8 cellular contexts compared by ENCODE assay signal in genomic region chr7:123533929-123534382, GRCh38. TPM values are rescaled to one million over a fixed set of nuclear protein-coding genes. Genes with fewer than 3 reads are reported as not detected.
DNase-seq lines count a peak whose midpoint lies in the region; ATAC-seq and TF ChIP-seq lines count a peak whose summit lies in the region.

No MANE protein-coding gene starts in this region.

- peaks cover 10% of the 10 kb centered on the region for H3F3A ChIP-seq in DOHH2 (ENCODE audit: control insufficient read depth, insufficient read depth)

- H3K4me3 ChIP-seq in DOHH2 (ENCODE audit: low read length) (peak overlapping the region; percentile 80), HUES6 (ENCODE audit: low read depth, low read length) (peak overlapping the region; percentile 80), astrocyte of the spinal cord (ENCODE audit: low read depth, low read length) (peak overlapping the region; percentile 75), aorta (ENCODE audit: low read length in 2 of 2) (peak overlapping the region; percentile 47 to 67)

- H3K27ac ChIP-seq in DOHH2 (ENCODE audit: low read depth, low read length) (no peak overlapping the region), HUES6 (ENCODE audit: low read depth, low read length) (no peak overlapping the region), aorta (ENCODE audit: low read depth in 1 of 2, low read length in 2 of 2) (peak overlapping the region in 1 of 2 donors; percentile 14)

- H3K4me2 ChIP-seq in DOHH2 (ENCODE audit: low read length): peak overlapping the region; percentile 86

- no peaks in the 10 kb centered on the region for H3K9me3 ChIP-seq in DOHH2 (ENCODE audit: control insufficient read depth, insufficient read depth, low read length)
- no peaks in the 10 kb centered on the region for H3K9me3 ChIP-seq in HUES6 (ENCODE audit: control insufficient read depth, insufficient read depth, low read depth, low read length)
- no peaks in the 10 kb centered on the region for H3K9me3 ChIP-seq in aorta (ENCODE audit: control insufficient read depth, low read length)

- peak overlapping the region; percentile 95 for H3K4me3 Mint-ChIP-seq in memory B cell

- H3K27ac Mint-ChIP-seq in memory B cell: peak overlapping the region; percentile 80

- DNase-seq in astrocyte of the spinal cord (ENCODE audit: low read depth, low spot score): no peak
- peak in 1 of 2 donors; percentile 5 for DNase-seq in memory B cell (ENCODE audit: low spot score in 2 of 2)
- no peak for DNase-seq in aorta
- no peak for DNase-seq in dermis blood vessel endothelial cell
- no peak for DNase-seq in stimulated activated CD4-positive, alpha-beta T cell treated with anti-CD3 and anti-CD28 coated beads, Interleukin-2, amount 100 ng/mL, for 48 hours

- H3K27me3 Mint-ChIP-seq in memory B cell: peaks cover 5% of the 10 kb centered on the region

- H4K20me1 ChIP-seq in DOHH2 (ENCODE audit: control insufficient read depth, insufficient read depth, low read depth, low read length): no peaks in the 10 kb centered on the region

- H3K4me1 ChIP-seq in DOHH2 (ENCODE audit: control insufficient read depth, low read length) (peaks cover 7% of the 10 kb centered on the region), HUES6 (ENCODE audit: control insufficient read depth, insufficient read depth, low read length) (peaks cover 4% of the 10 kb centered on the region), aorta (ENCODE audit: control insufficient read depth in 1 of 2, insufficient read depth in 2 of 2, low read length in 2 of 2) (no peaks in the 10 kb centered on the region)

- H3K36me3 Mint-ChIP-seq in memory B cell: peaks cover 2% of the 10 kb centered on the region

- TF ChIP-seq CTCF in DOHH2 (IDR thresholded peaks at IDR 0.05; ENCODE audit: low read depth, low read length, poor library complexity, severe bottlenecking) (no peak), astrocyte of the spinal cord (IDR thresholded peaks at IDR 0.05; ENCODE audit: low read depth, low read length) (no peak)

- H3K36me3 ChIP-seq in DOHH2 (ENCODE audit: control insufficient read depth, low read length) (no peaks in the 10 kb centered on the region), HUES6 (ENCODE audit: control insufficient read depth, insufficient read depth, low read length) (no peaks in the 10 kb centered on the region), aorta (ENCODE audit: control insufficient read depth in 1 of 2, insufficient read depth in 2 of 2, low read length in 1 of 2) (no peaks in the 10 kb centered on the region)

- no peaks in the 10 kb centered on the region for H3K9me2 ChIP-seq in DOHH2 (replicated peaks; ENCODE audit: control insufficient read depth, low read length)

- 3 to 7% methylated on average over 9 of the region's 9 CpGs for WGBS in aorta, 2 donors

- ATAC-seq in GM21390 (IDR thresholded peaks at IDR 0.05; ENCODE audit: unreplicated experiment) (peak; percentile 6), memory B cell (ENCODE audit: low read depth) (peak; percentile 31), aorta (ENCODE audit: low FRiP score) (no peak)

- intact Hi-C loops in aorta (cut with DNase I): loop anchor here (2.0 to 10.0 kb wide), 2 partner anchors 23 to 1181 kb away; partner anchors contain the start of gene NDUFA5 (in 1 of the 2)

- no peak overlapping the region for H3K9ac ChIP-seq in HUES6 (ENCODE audit: low read length)

- peaks cover 21% of the 10 kb centered on the region for H3K4me1 Mint-ChIP-seq in memory B cell

- peaks cover 18% of the 10 kb centered on the region for H3K27me3 ChIP-seq in DOHH2 (ENCODE audit: control insufficient read depth, low read length)
- peaks cover 18% of the 10 kb centered on the region for H3K27me3 ChIP-seq in HUES6 (ENCODE audit: control insufficient read depth, insufficient read depth, low read length)
- no peaks in the 10 kb centered on the region for H3K27me3 ChIP-seq in aorta (ENCODE audit: control insufficient read depth in 1 of 2, insufficient read depth in 2 of 2, low read length in 1 of 2)

- no peaks in the 10 kb centered on the region for H3K79me2 ChIP-seq in DOHH2 (ENCODE audit: control insufficient read depth, low read length)

- no peaks in the 10 kb centered on the region for H3K9me3 Mint-ChIP-seq in memory B cell

- in situ Hi-C loops in astrocyte of the spinal cord (cut with HindIII; ENCODE audit: low sequenced_read_pairs): no loop called here

RNA-seq across cellular contexts. Expression of gene IQUB, which starts 0.4 kb away (rescaled TPM):
- total RNA-seq in aorta: under 1 TPM; 0.39 to 0.81 TPM
- polyA plus RNA-seq in aorta: under 1 TPM in 1 of 2 donors, not detected in 1; 0.59 TPM
- total RNA-seq in dermis blood vessel endothelial cell: 0.05 and 0.34 TPM in 2 replicates

RNA-seq across cellular contexts. Expression of gene NDUFA5, which starts 23.7 kb away (rescaled TPM):
- total RNA-seq in aorta: 10 to 100 TPM; 51.1 to 53.6 TPM
- 100 to 1,000 TPM in 1 of 2 donors, 10 to 100 TPM in 1; 79.7 to 138 TPM for polyA plus RNA-seq in aorta
- 34.0 and 39.1 TPM in 2 replicates for total RNA-seq in dermis blood vessel endothelial cell
